ENCODE assay signal across 8 cellular contexts in the genomic region with DNA sequence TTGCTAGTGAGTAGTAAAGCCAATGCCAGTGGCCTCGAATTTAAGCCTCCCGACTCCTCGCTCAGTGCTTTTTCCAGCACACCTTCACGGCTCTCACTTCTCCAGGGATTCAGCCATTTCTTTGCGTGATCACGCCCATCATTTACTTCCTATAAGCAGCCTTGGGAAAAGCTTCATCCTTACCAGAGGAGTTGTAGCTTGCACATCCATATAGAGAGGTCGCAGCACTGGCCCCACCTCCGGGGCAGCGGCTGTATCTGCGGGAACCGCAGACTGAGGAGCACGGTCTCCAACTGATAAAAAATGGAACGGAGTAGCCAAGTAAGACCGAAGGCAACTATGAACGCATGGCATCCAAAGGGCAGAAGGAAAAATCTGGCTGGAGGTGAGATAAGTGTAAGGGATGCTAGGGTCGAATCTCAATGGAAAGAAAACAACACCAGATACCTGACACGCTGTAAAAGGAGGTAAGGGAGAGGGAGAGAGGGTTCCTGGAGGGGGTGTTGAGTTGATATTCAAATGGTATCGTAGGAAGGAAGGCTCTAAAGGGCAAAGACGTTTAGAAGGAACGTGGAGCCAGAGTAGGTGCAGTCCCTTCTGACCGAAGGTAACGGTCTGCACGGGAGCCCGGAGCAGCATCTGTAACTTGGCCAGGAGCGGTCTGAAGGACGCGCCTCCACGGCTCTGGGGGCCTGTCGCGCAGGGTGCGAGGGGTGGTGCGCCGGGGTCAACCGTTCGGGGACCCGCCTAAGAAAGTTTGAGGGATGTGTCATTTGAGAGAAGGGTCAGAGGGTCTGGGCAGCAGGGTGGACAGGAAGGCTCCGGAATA. TPM values are rescaled to one million over a fixed set of nuclear protein-coding genes. Genes with fewer than 3 reads are reported as not detected.
DNase-seq lines count a peak whose midpoint lies in the region; ATAC-seq, FAIRE-seq and TF ChIP-seq lines count a peak whose summit lies in the region.

No MANE protein-coding gene starts in this region.

- peak overlapping the region; percentile 87 to 96 (median 94) for H3K4me3 Mint-ChIP-seq in CD8-positive, alpha-beta memory T cell

- no peak for FAIRE-seq in small intestine (lab: Jason Lieb, UNC)

- peaks cover 2% of the 10 kb centered on the region for H3K36me3 ChIP-seq in CD8-positive, alpha-beta memory T cell (ENCODE audit: insufficient read depth, low read length)
- peaks cover 6 to 9% of the 10 kb centered on the region in 2 donors for H3K36me3 ChIP-seq in small intestine (ENCODE audit: control insufficient read depth in 2 of 2, insufficient read depth in 2 of 2, low read length in 2 of 2)

- peaks cover 3 to 55% (median 7%) of the 10 kb centered on the region in 3 donors for H3K36me3 Mint-ChIP-seq in CD8-positive, alpha-beta memory T cell

- DNase-seq in CD8-positive, alpha-beta memory T cell = peak in 1 of 5 donors; percentile 49
- no peak for DNase-seq in LNCaP clone FGC (ENCODE audit: low read depth)
- peak; percentile 28 for DNase-seq in small intestine
- no peak for DNase-seq in NCI-H510A (lab: John Stamatoyannopoulos, UW)
- DNase-seq in foreskin melanocyte = no peak

- WGBS in small intestine, 3 donors = 6 to 7% (median 7%) methylated on average over 37 of the region's 37 CpGs

- peak overlapping the region; percentile 91 to 98 (median 92) for H3K27ac Mint-ChIP-seq in CD8-positive, alpha-beta memory T cell

- no peaks in the 10 kb centered on the region for H3K9me3 ChIP-seq in CD8-positive, alpha-beta memory T cell (ENCODE audit: low read length)
- no peaks in the 10 kb centered on the region for H3K9me3 ChIP-seq in small intestine (ENCODE audit: control insufficient read depth, low read depth)

- H3K9me3 Mint-ChIP-seq in CD8-positive, alpha-beta memory T cell = peaks cover 0 to 2% (median 0%) of the 10 kb centered on the region in 5 donors

- CTCF ChIA-PET in CD8-positive, alpha-beta memory T cell (lab: Charles Lee) = interaction anchor here (0.6 kb wide), 1 partner anchor 79 kb away, joined by 3 read pairs; no protein-coding TSS in a partner anchor

- peaks cover 21% of the 10 kb centered on the region for H3K4me1 ChIP-seq in CD8-positive, alpha-beta memory T cell (ENCODE audit: insufficient read depth, low read length)
- H3K4me1 ChIP-seq in small intestine (ENCODE audit: control insufficient read depth in 2 of 2, insufficient read depth in 1 of 2, low read depth in 1 of 2, low read length in 1 of 2) = peaks cover 0 to 6% of the 10 kb centered on the region in 2 donors

- POLR2A ChIA-PET in CD8-positive, alpha-beta memory T cell (lab: Charles Lee) = interaction anchor here (0.7 to 2.3 kb wide), 5 partner anchors 10 to 75 kb away, joined by 3 to 19 read pairs (median 8); a partner anchor contains a TSS

- TF ChIP-seq CTCF in LNCaP clone FGC (IDR thresholded peaks at IDR 0.05; ENCODE audit: control insufficient read depth, extremely low read depth, insufficient read depth) = no peak

- peak overlapping the region; percentile 93 for H3K4me3 ChIP-seq in CD8-positive, alpha-beta memory T cell (ENCODE audit: low read length)
- H3K4me3 ChIP-seq in LNCaP clone FGC (ENCODE audit: low read depth, low read length) = peak overlapping the region; percentile 96
- H3K4me3 ChIP-seq in iPS-11a (ENCODE audit: low read depth, low read length) = peak overlapping the region; percentile 99
- peak overlapping the region; percentile 90 to 93 for H3K4me3 ChIP-seq in small intestine (ENCODE audit: low read depth in 1 of 2, low read length in 2 of 2)

- peak; percentile 27 for ATAC-seq in GM21381 (IDR thresholded peaks at IDR 0.05; ENCODE audit: unreplicated experiment)

- H3K4me1 Mint-ChIP-seq in CD8-positive, alpha-beta memory T cell = peaks cover 32 to 54% (median 50%) of the 10 kb centered on the region in 3 donors

- no peaks in the 10 kb centered on the region for H3K27me3 ChIP-seq in CD8-positive, alpha-beta memory T cell (ENCODE audit: insufficient read depth, low read length, poor library complexity, severe bottlenecking)
- H3K27me3 ChIP-seq in small intestine (ENCODE audit: control insufficient read depth in 2 of 2, insufficient read depth in 2 of 2, low read length in 2 of 2) = no peaks in the 10 kb centered on the region

- peaks cover 0 to 2% of the 10 kb centered on the region in 2 donors for H3K27me3 Mint-ChIP-seq in CD8-positive, alpha-beta memory T cell

- peak overlapping the region; percentile 94 for H3K27ac ChIP-seq in CD8-positive, alpha-beta memory T cell (ENCODE audit: low read depth, low read length)
- H3K27ac ChIP-seq in angular gyrus (ENCODE audit: low read depth, low read length) (peak overlapping the region; percentile 77), small intestine (ENCODE audit: low read depth in 1 of 2, low read length in 1 of 2) (peak overlapping the region; percentile 91 to 93)

RNA-seq across cellular contexts. Expression of a gene that starts 0.6 kb away (rescaled TPM):
- total RNA-seq in CD8-positive, alpha-beta memory T cell = 10 to 100 TPM; 36.4 to 37.7 TPM
- polyA plus RNA-seq in CD8-positive, alpha-beta memory T cell = 18.8 TPM
- polyA plus RNA-seq in small intestine = 10 to 100 TPM; 21.9 to 39.6 (median 29.0) TPM

RNA-seq across cellular contexts. Expression of a gene that starts 0.7 kb away (rescaled TPM):
- 100 to 1,000 TPM; 108 to 117 TPM for total RNA-seq in CD8-positive, alpha-beta memory T cell
- polyA plus RNA-seq in CD8-positive, alpha-beta memory T cell = 358 TPM
- polyA plus RNA-seq in small intestine = 100 to 1,000 TPM; 358 to 755 (median 646) TPM

RNA-seq across cellular contexts. Expression of a gene that starts 33.8 kb away (rescaled TPM):
- total RNA-seq in CD8-positive, alpha-beta memory T cell = 100 to 1,000 TPM; 295 to 305 TPM
- polyA plus RNA-seq in CD8-positive, alpha-beta memory T cell = 378 TPM
- 100 to 1,000 TPM in 2 of 3 donors, 10 to 100 TPM in 1; 94.3 to 127 (median 100) TPM for polyA plus RNA-seq in small intestine

RNA-seq across cellular contexts. Expression of a gene that starts 33.8 kb away (rescaled TPM):
- 100 to 1,000 TPM; 103 to 110 TPM for total RNA-seq in CD8-positive, alpha-beta memory T cell
- 46.1 TPM for polyA plus RNA-seq in CD8-positive, alpha-beta memory T cell
- 10 to 100 TPM in 1 of 3 donors, 1 to 10 TPM in 2; 6.9 to 16.2 (median 8.9) TPM for polyA plus RNA-seq in small intestine

RNA-seq across cellular contexts. Expression of a gene that starts 43.5 kb away (rescaled TPM):
- total RNA-seq in CD8-positive, alpha-beta memory T cell = 100 to 1,000 TPM; 349 to 352 TPM
- polyA plus RNA-seq in CD8-positive, alpha-beta memory T cell = 157 TPM
- 100 to 1,000 TPM; 148 to 235 (median 195) TPM for polyA plus RNA-seq in small intestine
